ENCODE assay signal across 26 cellular contexts in genomic region chr19:52948025-52948770, GRCh38.
"Had no signal": no experiment of that assay in that cellular context is flagged by ENCODE, and none has a peak within 500 bp of the region (broad histone marks: within the 10 kb centered on the region; RNA-seq: fewer than 3 reads in every experiment).

No MANE protein-coding gene starts in this region.

- H3K27me3 Mint-ChIP-seq: naive thymus-derived CD8-positive, alpha-beta T cell; stimulated activated naive B cell treated with anti-CD40 and anti-IgM and Interleukin-4, amounts not matched to agents 10 μg/mL and 1 μg/mL and 100 μg/mL, for 72 hours; stimulated activated naive CD8-positive, alpha-beta T cell treated with anti-CD3 and anti-CD28 coated beads, Interleukin-15, Interleukin-2, amounts not matched to agents 100 ng/mL and 50 ng/mL, for 24 hours had no signal

- ATAC-seq: esophagus mucosa; gastroesophageal sphincter; left colon; lower lobe of right lung; naive thymus-derived CD8-positive, alpha-beta T cell; psoas muscle; right cardiac atrium; stimulated activated naive B cell treated with anti-CD40 and anti-IgM and Interleukin-4, amounts not matched to agents 10 μg/mL and 1 μg/mL and 100 μg/mL, for 72 hours; upper lobe of right lung had no signal

- H3K36me3 ChIP-seq: uterus had no signal

- H3K4me3 ChIP-seq: gastroesophageal sphincter, left ventricle myocardium inferior, lower lobe of right lung, psoas muscle, skin epidermis, spleen, suprapubic skin, transverse colon, upper lobe of right lung, uterus had no signal

- H3K27ac Mint-ChIP-seq: immature natural killer cell; nephron progenitor cell; stimulated activated naive CD8-positive, alpha-beta T cell treated with anti-CD3 and anti-CD28 coated beads, Interleukin-15, Interleukin-2, amounts not matched to agents 100 ng/mL and 50 ng/mL, for 24 hours had no signal

- H3K4me1 ChIP-seq: uterus had no signal

- H3K4me3 Mint-ChIP-seq: immature natural killer cell; naive thymus-derived CD8-positive, alpha-beta T cell; nephron progenitor cell; stimulated activated naive B cell treated with anti-CD40 and anti-IgM and Interleukin-4, amounts not matched to agents 10 μg/mL and 1 μg/mL and 100 μg/mL, for 72 hours; stimulated activated naive CD8-positive, alpha-beta T cell treated with anti-CD3 and anti-CD28 coated beads, Interleukin-15, Interleukin-2, amounts not matched to agents 100 ng/mL and 50 ng/mL, for 24 hours had no signal

- H3K4me1 Mint-ChIP-seq: naive thymus-derived CD8-positive, alpha-beta T cell; stimulated activated naive B cell treated with anti-CD40 and anti-IgM and Interleukin-4, amounts not matched to agents 10 μg/mL and 1 μg/mL and 100 μg/mL, for 72 hours had no signal

- H3K27ac ChIP-seq: dorsolateral prefrontal cortex, epithelial cell of prostate, gastroesophageal sphincter, left ventricle myocardium inferior, lower lobe of right lung, psoas muscle, skin epidermis, spleen, suprapubic skin, transverse colon, upper lobe of right lung, uterus had no signal

- H3K27me3 ChIP-seq: spleen, suprapubic skin, transverse colon, upper lobe of right lung, uterus had no signal

- DNase-seq: dorsolateral prefrontal cortex; effector CD4-positive, alpha-beta T cell; foreskin fibroblast; hypothalamus; immature natural killer cell; islet precursor cell; kidney glomerular epithelial cell; left colon; left ventricle myocardium inferior; lower lobe of right lung; naive thymus-derived CD8-positive, alpha-beta T cell; nephron progenitor cell; nucleus accumbens; psoas muscle; right cardiac atrium; spleen; stimulated activated naive B cell treated with anti-CD40 and anti-IgM and Interleukin-4, amounts not matched to agents 10 μg/mL and 1 μg/mL and 100 μg/mL, for 72 hours; transverse colon; upper lobe of right lung; uterus had no signal
